Comparison of ENCODE assay signal across 13 cellular contexts in genomic region chr6:130183271-130184222, GRCh38. TPM values are rescaled to one million over a fixed set of nuclear protein-coding genes. Genes with fewer than 3 reads are reported as not detected.
A peak's percentile ranks its signal among the peaks of the same experiment; 100 is the strongest.
DNase-seq lines count a peak whose midpoint lies in the region; ATAC-seq and TF ChIP-seq lines count a peak whose summit lies in the region.
"Had no signal": no experiment of that assay in that cellular context is flagged by ENCODE, and none has a peak within 500 bp of the region (broad histone marks: within the 10 kb centered on the region; RNA-seq: fewer than 3 reads in every experiment).

No MANE protein-coding gene starts in this region.

- peak overlapping the region; percentile 77 to 95 (median 86) for H3K27ac Mint-ChIP-seq in CD8-positive, alpha-beta memory T cell
- peak overlapping the region; percentile 75 for H3K27ac Mint-ChIP-seq in activated T-helper 17 cell treated with anti-CD3 and anti-CD28 coated beads, Interleukin-2, amount 50 U/mL, for 72 hours
- H3K27ac Mint-ChIP-seq in natural killer cell: peak overlapping the region; percentile 85 to 89
- H3K27ac Mint-ChIP-seq: H9 had no signal

- H3K27me3 Mint-ChIP-seq in CD8-positive, alpha-beta memory T cell: no peaks in the 10 kb centered on the region
- H3K27me3 Mint-ChIP-seq in activated T-helper 17 cell treated with anti-CD3 and anti-CD28 coated beads, Interleukin-2, amount 50 U/mL, for 72 hours: no peaks in the 10 kb centered on the region
- no peaks in the 10 kb centered on the region for H3K27me3 Mint-ChIP-seq in natural killer cell (ENCODE audit: low read depth in 2 of 2)

- H3K4me3 ChIP-seq in CD8-positive, alpha-beta memory T cell (ENCODE audit: low read length): peak overlapping the region; percentile 10
- no peak overlapping the region for H3K4me3 ChIP-seq in HEK293 (ENCODE audit: low read depth, low read length)
- H3K4me3 ChIP-seq: adrenal gland, smooth muscle cell had no signal

- CTCF ChIA-PET in CD8-positive, alpha-beta memory T cell (lab: Charles Lee): interaction anchor here (0.8 to 1.5 kb wide), 6 partner anchors 11 to 99 kb away, joined by 3 to 6 read pairs (median 4); no protein-coding TSS in a partner anchor
- CTCF ChIA-PET in HEK293 (lab: Yijun Ruan, JAX): no interaction called here

- peaks cover 63 to 77% (median 64%) of the 10 kb centered on the region in 3 donors for H3K4me1 Mint-ChIP-seq in CD8-positive, alpha-beta memory T cell
- peaks cover 7% of the 10 kb centered on the region for H3K4me1 Mint-ChIP-seq in activated T-helper 17 cell treated with anti-CD3 and anti-CD28 coated beads, Interleukin-2, amount 50 U/mL, for 72 hours
- peaks cover 72 to 75% of the 10 kb centered on the region in 2 donors for H3K4me1 Mint-ChIP-seq in natural killer cell

- H3K36me3 ChIP-seq in CD8-positive, alpha-beta memory T cell (ENCODE audit: insufficient read depth, low read length): peaks cover 9% of the 10 kb centered on the region
- H3K36me3 ChIP-seq in HEK293 (ENCODE audit: control insufficient read depth in 2 of 2, insufficient read depth in 1 of 2, low read length in 2 of 2): no peaks in the 10 kb centered on the region
- H3K36me3 ChIP-seq: adrenal gland had no signal

- peaks cover 25 to 78% (median 47%) of the 10 kb centered on the region in 3 donors for H3K36me3 Mint-ChIP-seq in CD8-positive, alpha-beta memory T cell
- H3K36me3 Mint-ChIP-seq in activated T-helper 17 cell treated with anti-CD3 and anti-CD28 coated beads, Interleukin-2, amount 50 U/mL, for 72 hours (ENCODE audit: low read depth): peaks cover 4% of the 10 kb centered on the region
- H3K36me3 Mint-ChIP-seq in natural killer cell: peaks cover 30% of the 10 kb centered on the region

- TF ChIP-seq CTCF in HEK293 (tag by site-specific recombination; IDR thresholded peaks at IDR 0.05) (no peak), natural killer cell (IDR thresholded peaks at IDR 0.05) (no peak)

- peaks cover 51% of the 10 kb centered on the region for H3K4me1 ChIP-seq in CD8-positive, alpha-beta memory T cell (ENCODE audit: insufficient read depth, low read length)
- H3K4me1 ChIP-seq in HEK293 (ENCODE audit: control insufficient read depth, insufficient read depth, low read length): no peaks in the 10 kb centered on the region
- H3K4me1 ChIP-seq: adrenal gland had no signal

- no peaks in the 10 kb centered on the region for H3K9me3 ChIP-seq in CD8-positive, alpha-beta memory T cell (ENCODE audit: low read length)
- no peaks in the 10 kb centered on the region for H3K9me3 ChIP-seq in HEK293 (ENCODE audit: control insufficient read depth, insufficient read depth, low read depth, low read length)
- H3K9me3 ChIP-seq: adrenal gland had no signal

- intact Hi-C loops in natural killer cell (cut with micrococcal nuclease): loop anchor here (5.0 kb wide), 2 partner anchors 34 to 51 kb away; no protein-coding TSS in a partner anchor

- DNase-seq in CD8-positive, alpha-beta memory T cell: peak; percentile 13 to 77 (median 66)
- peak; percentile 29 for DNase-seq in natural killer cell
- no peak for DNase-seq in SKM-1 treated with dmso at 0.1 percent for 144 hours (lab: John Stamatoyannopoulos, UW; ENCODE audit: unreplicated experiment)
- no peak for DNase-seq in globus pallidus (ENCODE audit: low spot score)
- DNase-seq in activated CD4-positive, CD25-positive, alpha-beta regulatory T cell treated with anti-CD3 and anti-CD28 coated beads, Interleukin-2, amount 50 U/mL, for 72 hours: no peak
- DNase-seq: adrenal gland, H9, kidney glomerular epithelial cell had no signal

- TF ChIP-seq POLR2A in GM18505 (IDR thresholded peaks at IDR 0.05; ENCODE audit: borderline replicate concordance, extremely low read depth, insufficient read depth, insufficient read length): no peak

- ATAC-seq in activated T-helper 17 cell treated with anti-CD3 and anti-CD28 coated beads, Interleukin-2, amount 50 U/mL, for 72 hours (replicated peaks): peak; percentile 71
- ATAC-seq in natural killer cell (peak; percentile 84 to 94 (median 90)), GM18505 (IDR thresholded peaks at IDR 0.05; ENCODE audit: unreplicated experiment) (no peak)
- ATAC-seq: Panc1 had no signal

- peak overlapping the region; percentile 24 to 77 (median 47) for H3K4me3 Mint-ChIP-seq in CD8-positive, alpha-beta memory T cell
- peak overlapping the region; percentile 72 for H3K4me3 Mint-ChIP-seq in activated T-helper 17 cell treated with anti-CD3 and anti-CD28 coated beads, Interleukin-2, amount 50 U/mL, for 72 hours
- peak overlapping the region; percentile 59 for H3K4me3 Mint-ChIP-seq in natural killer cell
- H3K4me3 Mint-ChIP-seq: H9 had no signal

- peak overlapping the region; percentile 13 for H3K27ac ChIP-seq in CD8-positive, alpha-beta memory T cell (ENCODE audit: low read depth, low read length)
- no peak overlapping the region for H3K27ac ChIP-seq in HEK293 (ENCODE audit: extremely low read depth, low read depth, low read length)
- H3K27ac ChIP-seq: adrenal gland had no signal

- POLR2A ChIA-PET in CD8-positive, alpha-beta memory T cell (lab: Charles Lee): interaction anchor here (1.0 kb wide), 1 partner anchor 31 kb away, joined by 3 read pairs; no protein-coding TSS in a partner anchor
- POLR2A ChIA-PET in HEK293 (lab: Yijun Ruan, JAX): no interaction called here

- no peaks in the 10 kb centered on the region for H3K27me3 ChIP-seq in CD8-positive, alpha-beta memory T cell (ENCODE audit: insufficient read depth, low read length, poor library complexity, severe bottlenecking)
- H3K27me3 ChIP-seq: adrenal gland had no signal

- H3K9me3 Mint-ChIP-seq in CD8-positive, alpha-beta memory T cell: no peaks in the 10 kb centered on the region
- no peaks in the 10 kb centered on the region for H3K9me3 Mint-ChIP-seq in activated T-helper 17 cell treated with anti-CD3 and anti-CD28 coated beads, Interleukin-2, amount 50 U/mL, for 72 hours
- no peaks in the 10 kb centered on the region for H3K9me3 Mint-ChIP-seq in natural killer cell
- H3K9me3 Mint-ChIP-seq: H9 had no signal

TF ChIP-seq in HEK293, 187 proteins besides CTCF, POLR2A, EP300 and RAD21:
- no peak for TF ChIP-seq IKZF3 (tag by site-specific recombination; IDR thresholded peaks at IDR 0.05)
- peak; percentile 61; the same call in 1 of the 2 replicates for TF ChIP-seq ZNF596 (tag by site-specific recombination; IDR thresholded peaks at IDR 0.05)

RNA-seq across cellular contexts. Expression of gene SAMD3, which starts 39.2 kb away (rescaled TPM):
- total RNA-seq in CD8-positive, alpha-beta memory T cell: 10 to 100 TPM; 12.5 to 14.5 TPM
- polyA plus RNA-seq in CD8-positive, alpha-beta memory T cell: 220 TPM
- total RNA-seq in activated T-helper 17 cell treated with anti-CD3 and anti-CD28 coated beads, Interleukin-2, amount 50 U/mL, for 72 hours: 1 to 10 TPM; 1.4 to 1.5 TPM
- 100 to 1,000 TPM; 322 to 413 (median 339) TPM for total RNA-seq in natural killer cell

Comparison
In these comparisons a context has a peak if more than half of its experiments do, and no peak if none do; other contexts are left out.
1. DNase-seq: peak in CD8-positive, alpha-beta memory T cell (5 of 5) and natural killer cell (single experiment); none in SKM-1 treated with dmso at 0.1 percent for 144 hours (single experiment), globus pallidus (single experiment) and activated CD4-positive, CD25-positive, alpha-beta regulatory T cell treated with anti-CD3 and anti-CD28 coated beads, Interleukin-2, amount 50 U/mL, for 72 hours (single experiment).
2. RNA of gene SAMD3, which starts 39.2 kb away (total RNA-seq): 322 to 413 TPM in natural killer cell; 12.5 to 14.5 TPM in CD8-positive, alpha-beta memory T cell and 1.4 to 1.5 TPM in activated T-helper 17 cell treated with anti-CD3 and anti-CD28 coated beads, Interleukin-2, amount 50 U/mL, for 72 hours; every median in the first group is over 10 times any median in the second.
3. Peak in every context shown above with its lines, with median percentiles within 50 percentile points of each other: H3K27ac Mint-ChIP-seq and H3K4me3 Mint-ChIP-seq.